Comparison of ENCODE assay signal across 11 cellular contexts in the genomic region with DNA sequence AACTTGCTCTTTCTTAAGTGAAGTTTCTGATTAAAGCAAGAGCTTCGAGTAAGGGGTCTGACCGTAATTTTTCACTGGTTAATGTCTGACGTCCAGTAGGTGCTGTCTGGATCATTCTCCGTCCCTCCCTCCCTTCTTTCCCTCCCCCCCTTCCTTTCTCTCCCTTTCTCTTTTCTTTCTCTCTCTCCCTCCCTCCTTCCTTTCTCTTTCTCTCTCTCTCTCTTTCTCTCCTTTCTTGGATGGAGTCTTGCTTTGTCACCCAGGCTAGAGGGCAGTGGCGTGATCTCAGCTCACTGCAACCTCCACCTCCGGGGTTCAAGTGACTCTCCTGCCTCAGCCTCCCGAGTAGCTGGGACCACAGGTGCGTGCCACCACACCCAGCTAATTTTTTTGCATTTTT. TPM values are rescaled to one million over a fixed set of nuclear protein-coding genes. Genes with fewer than 3 reads are reported as not detected.
A peak's percentile ranks its signal among the peaks of the same experiment; 100 is the strongest.
DNase-seq lines count a peak whose midpoint lies in the region; ATAC-seq and TF ChIP-seq lines count a peak whose summit lies in the region.
"Not testable (repeated sequence)": the region's sequence is repeated elsewhere in the genome, so short reads cannot be mapped to it uniquely, and the experiment has no call there.
"Had no signal": no experiment of that assay in that cellular context is flagged by ENCODE, and none has a peak within 500 bp of the region (broad histone marks: within the 10 kb centered on the region; RNA-seq: fewer than 3 reads in every experiment).

No MANE protein-coding gene starts in this region.

- H3K4me3 Mint-ChIP-seq in HFFc6 = peak overlapping the region; percentile 95
- peak overlapping the region; percentile 94 for H3K4me3 Mint-ChIP-seq in activated T-helper 1 cell treated with anti-CD3 and anti-CD28 coated beads, Interleukin-12 subunit alpha, Interleukin-12 subunit beta, Interleukin-2, Interleukin-4 antibody, amounts not matched to agents 30 ng/mL and 10 ng/mL and 1 ng/mL, durations not matched to agents 14 hours and 24 hours and 36 hours
- peak overlapping the region; percentile 96 for H3K4me3 Mint-ChIP-seq in dendritic cell treated with granulocyte-macrophage colony-stimulating factor and Interleukin-4, amounts not matched to agents 40 ng/mL and 50 ng/mL, for 4 days

- peaks cover 85% of the 10 kb centered on the region for H3K27me3 ChIP-seq in BLaER1
- H3K27me3 ChIP-seq in RWPE2 (ENCODE audit: insufficient read depth, poor library complexity, severe bottlenecking); iPS-18a (ENCODE audit: control insufficient read depth, insufficient read depth, low read length); neuron (ENCODE audit: insufficient read depth, low read length); stomach: not testable (repeated sequence)

- not testable (repeated sequence) for TF ChIP-seq POLR2A in stomach (IDR thresholded peaks at IDR 0.05)

- ATAC-seq in RWPE2 (ENCODE audit: low read depth) = not testable (repeated sequence)

- H3K9me3 ChIP-seq in BLaER1; RWPE2 (ENCODE audit: severe bottlenecking); iPS-18a (ENCODE audit: control insufficient read depth, low read depth, low read length); neuron (ENCODE audit: low read length); stomach: not testable (repeated sequence)

- H4K20me1 ChIP-seq in BLaER1 = not testable (repeated sequence)

- intact Hi-C loops in activated T-helper 1 cell treated with anti-CD3 and anti-CD28 coated beads, Interleukin-12 subunit alpha, Interleukin-12 subunit beta, Interleukin-2, Interleukin-4 antibody, amounts not matched to agents 30 ng/mL and 10 ng/mL and 1 ng/mL, durations not matched to agents 14 hours and 24 hours and 36 hours (cut with micrococcal nuclease) = loop anchor here (1.0 kb wide), 3 partner anchors 63 to 564 kb away; partner anchors contain the start of genes ENOX2 and ZNF280C
- intact Hi-C loops in dendritic cell treated with granulocyte-macrophage colony-stimulating factor and Interleukin-4, amounts not matched to agents 40 ng/mL and 50 ng/mL, for 4 days (cut with micrococcal nuclease) = loop anchor here (5.0 kb wide), 2 partner anchors 72 to 563 kb away; partner anchors contain the start of genes ENOX2 and ZNF280C
- intact Hi-C loops in stomach (cut with DNase I; ENCODE audit: low total_unique reads) = not testable (repeated sequence)

- H3K27me3 Mint-ChIP-seq in HFFc6 (ENCODE audit: insufficient read depth); activated T-helper 1 cell treated with anti-CD3 and anti-CD28 coated beads, Interleukin-12 subunit alpha, Interleukin-12 subunit beta, Interleukin-2, Interleukin-4 antibody, amounts not matched to agents 30 ng/mL and 10 ng/mL and 1 ng/mL, durations not matched to agents 14 hours and 24 hours and 36 hours (ENCODE audit: insufficient read depth); dendritic cell treated with granulocyte-macrophage colony-stimulating factor and Interleukin-4, amounts not matched to agents 40 ng/mL and 50 ng/mL, for 4 days: not testable (repeated sequence)

- not testable (repeated sequence) for H3K27ac ChIP-seq in BLaER1; RWPE2 (ENCODE audit: poor library complexity, severe bottlenecking); iPS-18a (ENCODE audit: low read length); stomach

- H3K9ac ChIP-seq in BLaER1 (peak overlapping the region; percentile 78; the same call in 1 of the 2 replicates), iPS-18a (ENCODE audit: low read length) (peak overlapping the region; percentile 59)

- H3K4me2 ChIP-seq in BLaER1 = peak overlapping the region; percentile 75

- H3K36me3 Mint-ChIP-seq in HFFc6 (ENCODE audit: low read depth); activated T-helper 1 cell treated with anti-CD3 and anti-CD28 coated beads, Interleukin-12 subunit alpha, Interleukin-12 subunit beta, Interleukin-2, Interleukin-4 antibody, amounts not matched to agents 30 ng/mL and 10 ng/mL and 1 ng/mL, durations not matched to agents 14 hours and 24 hours and 36 hours (ENCODE audit: low read depth): not testable (repeated sequence)
- H3K36me3 Mint-ChIP-seq in dendritic cell treated with granulocyte-macrophage colony-stimulating factor and Interleukin-4, amounts not matched to agents 40 ng/mL and 50 ng/mL, for 4 days (ENCODE audit: low read depth) = peaks cover 10% of the 10 kb centered on the region

- not testable (repeated sequence) for DNase-seq in HFFc6; RWPE2 (ENCODE audit: low spot score); activated T-helper 1 cell treated with anti-CD3 and anti-CD28 coated beads, Interleukin-12 subunit alpha, Interleukin-12 subunit beta, Interleukin-2, Interleukin-4 antibody, amounts not matched to agents 30 ng/mL and 10 ng/mL and 1 ng/mL, durations not matched to agents 14 hours and 24 hours and 36 hours (ENCODE audit: low spot score); stomach

- H2AFZ ChIP-seq in neuron (ENCODE audit: low read depth, low read length) = not testable (repeated sequence)

- H3K9me3 Mint-ChIP-seq in HFFc6; activated T-helper 1 cell treated with anti-CD3 and anti-CD28 coated beads, Interleukin-12 subunit alpha, Interleukin-12 subunit beta, Interleukin-2, Interleukin-4 antibody, amounts not matched to agents 30 ng/mL and 10 ng/mL and 1 ng/mL, durations not matched to agents 14 hours and 24 hours and 36 hours; dendritic cell treated with granulocyte-macrophage colony-stimulating factor and Interleukin-4, amounts not matched to agents 40 ng/mL and 50 ng/mL, for 4 days: not testable (repeated sequence)

- peak overlapping the region; percentile 89; the same call in 1 of the 2 replicates for H3K27ac Mint-ChIP-seq in HFFc6
- H3K27ac Mint-ChIP-seq in activated T-helper 1 cell treated with anti-CD3 and anti-CD28 coated beads, Interleukin-12 subunit alpha, Interleukin-12 subunit beta, Interleukin-2, Interleukin-4 antibody, amounts not matched to agents 30 ng/mL and 10 ng/mL and 1 ng/mL, durations not matched to agents 14 hours and 24 hours and 36 hours = peak overlapping the region; percentile 96
- H3K27ac Mint-ChIP-seq in dendritic cell treated with granulocyte-macrophage colony-stimulating factor and Interleukin-4, amounts not matched to agents 40 ng/mL and 50 ng/mL, for 4 days = not testable (repeated sequence)

- H3K4me3 ChIP-seq in BLaER1 (peak overlapping the region; percentile 73), RWPE2 (ENCODE audit: severe bottlenecking) (peak overlapping the region; percentile 68), iPS-18a (ENCODE audit: low read length) (peak overlapping the region; percentile 62), neuron (ENCODE audit: low read length) (peak overlapping the region; percentile 73), stomach (peak overlapping the region; percentile 58 to 79 (median 73))

- TF ChIP-seq EP300 in stomach (IDR thresholded peaks at IDR 0.05) = not testable (repeated sequence)

- not testable (repeated sequence) for H3K36me3 ChIP-seq in BLaER1; RWPE2 (ENCODE audit: low read depth); iPS-18a (ENCODE audit: control insufficient read depth, low read depth, low read length); neuron (ENCODE audit: insufficient read depth, low read length); stomach

- H3K4me1 ChIP-seq in BLaER1 (peaks cover 11% of the 10 kb centered on the region; the same call in 1 of the 2 replicates), stomach (peaks cover 0 to 16% (median 2%) of the 10 kb centered on the region in 4 donors)
- not testable (repeated sequence) for H3K4me1 ChIP-seq in RWPE2 (ENCODE audit: insufficient read depth, poor library complexity, severe bottlenecking); iPS-18a (ENCODE audit: control insufficient read depth, low read depth, low read length); neuron (ENCODE audit: insufficient read depth, low read length)

- not testable (repeated sequence) for TF ChIP-seq CTCF in HFFc6 (IDR thresholded peaks at IDR 0.05); RWPE2 (IDR thresholded peaks at IDR 0.05; ENCODE audit: poor library complexity, severe bottlenecking); stomach (IDR thresholded peaks at IDR 0.05)

- peaks cover 26% of the 10 kb centered on the region for H3K4me1 Mint-ChIP-seq in HFFc6 (ENCODE audit: low read depth)
- peaks cover 15% of the 10 kb centered on the region for H3K4me1 Mint-ChIP-seq in activated T-helper 1 cell treated with anti-CD3 and anti-CD28 coated beads, Interleukin-12 subunit alpha, Interleukin-12 subunit beta, Interleukin-2, Interleukin-4 antibody, amounts not matched to agents 30 ng/mL and 10 ng/mL and 1 ng/mL, durations not matched to agents 14 hours and 24 hours and 36 hours (ENCODE audit: low read depth)
- H3K4me1 Mint-ChIP-seq in dendritic cell treated with granulocyte-macrophage colony-stimulating factor and Interleukin-4, amounts not matched to agents 40 ng/mL and 50 ng/mL, for 4 days (ENCODE audit: low read depth) = peaks cover 20% of the 10 kb centered on the region

- 61 to 74% (median 62%) methylated on average over 8 of the region's 8 CpGs for WGBS in stomach, 5 donors

RNA-seq across cellular contexts. Expression of gene SLC25A14, which starts 0.8 kb away (rescaled TPM):
- total RNA-seq in HFFc6 (2021; fragmentation: NEBNext Ultra II Directional; extraction: Animal tissue kit (Norgen Biotek cat#: 25700)) = 10 to 100 TPM; 10.9 to 16.4 (median 13.2) TPM
- 8.1 and 10.5 TPM in 2 replicates for total RNA-seq in activated T-helper 1 cell treated with anti-CD3 and anti-CD28 coated beads, Interleukin-12 subunit alpha, Interleukin-12 subunit beta, Interleukin-2, Interleukin-4 antibody, amounts not matched to agents 30 ng/mL and 10 ng/mL and 1 ng/mL, durations not matched to agents 14 hours and 24 hours and 36 hours
- total RNA-seq in stomach = 10 to 100 TPM in 2 of 5 donors, 1 to 10 TPM in 3; 1.2 to 19.3 (median 1.8) TPM
- polyA plus RNA-seq in stomach = 10 to 100 TPM in 2 of 3 donors, 1 to 10 TPM in 1; 7.4 to 14.6 (median 11.2) TPM

RNA-seq across cellular contexts. Expression of gene GPR119, which starts 46.6 kb away (rescaled TPM):
- total RNA-seq in HFFc6 (2021; fragmentation: NEBNext Ultra II Directional; extraction: Animal tissue kit (Norgen Biotek cat#: 25700)) = not detected
- not detected in 2 replicates for total RNA-seq in activated T-helper 1 cell treated with anti-CD3 and anti-CD28 coated beads, Interleukin-12 subunit alpha, Interleukin-12 subunit beta, Interleukin-2, Interleukin-4 antibody, amounts not matched to agents 30 ng/mL and 10 ng/mL and 1 ng/mL, durations not matched to agents 14 hours and 24 hours and 36 hours
- under 1 TPM in 1 of 5 donors, not detected in 4; 0.55 TPM for total RNA-seq in stomach
- not detected for polyA plus RNA-seq in stomach
- total RNA-seq: esophagus mucosa, RPMI7951, subcutaneous adipose tissue had no signal
